ENCODE assay signal across 14 cellular contexts in genomic region chr19:4541806-4542145, GRCh38. TPM values are rescaled to one million over a fixed set of nuclear protein-coding genes. Genes with fewer than 3 reads are reported as not detected.
"Had no signal": no experiment of that assay in that cellular context is flagged by ENCODE, and none has a peak within 500 bp of the region (broad histone marks: within the 10 kb centered on the region; RNA-seq: fewer than 3 reads in every experiment).

No MANE protein-coding gene starts in this region.

RNA-seq across cellular contexts. Expression of gene LRG1, which starts 1.9 kb away (rescaled TPM):
- total RNA-seq: activated CD8-positive, alpha-beta T cell treated with anti-CD3 and anti-CD28 coated beads, Interleukin-2, amount 10 ng/mL, durations not matched to agents 7 days and 5 days; chondrocyte; fibroblast of lung; fibroblast of villous mesenchyme had no signal

RNA-seq across cellular contexts. Expression of gene PLIN5, which starts 6.8 kb away (rescaled TPM):
- total RNA-seq: activated CD4-positive, alpha-beta T cell treated with anti-CD3 and anti-CD28 coated beads for 36 hours; activated CD4-positive, alpha-beta T cell treated with anti-CD3 and anti-CD28 coated beads, Interleukin-2, amount 10 ng/mL, durations not matched to agents 24 days and 14 days; activated CD8-positive, alpha-beta memory T cell treated with anti-CD3 and anti-CD28 coated beads for 36 hours; activated CD8-positive, alpha-beta memory T cell treated with anti-CD3 and anti-CD28 coated beads, Interleukin-2, amount 10 ng/mL, durations not matched to agents 7 days and 5 days; activated CD8-positive, alpha-beta T cell treated with anti-CD3 and anti-CD28 coated beads, Interleukin-2, amount 10 ng/mL, durations not matched to agents 7 days and 5 days; activated T-helper 1 cell treated with anti-CD3 and anti-CD28 coated beads, Interleukin-12 subunit alpha, Interleukin-12 subunit beta, Interleukin-2, Interleukin-4 antibody, amounts not matched to agents 30 ng/mL and 10 ng/mL and 1 ng/mL, durations not matched to agents 14 hours and 24 hours and 36 hours; chondrocyte; fibroblast of lung; fibroblast of villous mesenchyme; T-helper 17 cell had no signal

RNA-seq across cellular contexts. Expression of gene SEMA6B, which starts 17.7 kb away (rescaled TPM):
- total RNA-seq: activated CD4-positive, alpha-beta T cell treated with anti-CD3 and anti-CD28 coated beads for 36 hours; activated CD4-positive, alpha-beta T cell treated with anti-CD3 and anti-CD28 coated beads, Interleukin-2, amount 10 ng/mL, durations not matched to agents 24 days and 14 days; activated CD8-positive, alpha-beta memory T cell treated with anti-CD3 and anti-CD28 coated beads for 36 hours; activated CD8-positive, alpha-beta memory T cell treated with anti-CD3 and anti-CD28 coated beads, Interleukin-2, amount 10 ng/mL, durations not matched to agents 7 days and 5 days; activated CD8-positive, alpha-beta T cell treated with anti-CD3 and anti-CD28 coated beads, Interleukin-2, amount 10 ng/mL, durations not matched to agents 7 days and 5 days; activated naive CD8-positive, alpha-beta T cell treated with anti-CD3 and anti-CD28 coated beads for 36 hours; activated T-helper 1 cell treated with anti-CD3 and anti-CD28 coated beads, Interleukin-12 subunit alpha, Interleukin-12 subunit beta, Interleukin-2, Interleukin-4 antibody, amounts not matched to agents 30 ng/mL and 10 ng/mL and 1 ng/mL, durations not matched to agents 14 hours and 24 hours and 36 hours; activated T-helper 2 cell treated with anti-CD3 and anti-CD28 coated beads, Interferon-gamma antibody, Interleukin-2, Interleukin-4, amounts not matched to agents 10 μg/mL and 5 μg/mL and 100 μg/mL, durations not matched to agents 14 hours and 24 hours and 36 hours had no signal

RNA-seq across cellular contexts. Expression of gene PLIN4, which starts 23.5 kb away (rescaled TPM):
- total RNA-seq: activated CD4-positive, alpha-beta T cell treated with anti-CD3 and anti-CD28 coated beads for 36 hours; activated CD4-positive, alpha-beta T cell treated with anti-CD3 and anti-CD28 coated beads, Interleukin-2, amount 10 ng/mL, durations not matched to agents 24 days and 14 days; activated CD8-positive, alpha-beta memory T cell treated with anti-CD3 and anti-CD28 coated beads for 36 hours; activated CD8-positive, alpha-beta memory T cell treated with anti-CD3 and anti-CD28 coated beads, Interleukin-2, amount 10 ng/mL, durations not matched to agents 7 days and 5 days; activated CD8-positive, alpha-beta T cell treated with anti-CD3 and anti-CD28 coated beads, Interleukin-2, amount 10 ng/mL, durations not matched to agents 7 days and 5 days; activated naive CD4-positive, alpha-beta T cell treated with anti-CD3 and anti-CD28 coated beads for 36 hours; activated naive CD8-positive, alpha-beta T cell treated with anti-CD3 and anti-CD28 coated beads for 36 hours; activated T-helper 1 cell treated with anti-CD3 and anti-CD28 coated beads, Interleukin-12 subunit alpha, Interleukin-12 subunit beta, Interleukin-2, Interleukin-4 antibody, amounts not matched to agents 30 ng/mL and 10 ng/mL and 1 ng/mL, durations not matched to agents 14 hours and 24 hours and 36 hours; endothelial cell of umbilical vein; T-helper 17 cell had no signal
